Comparison of ENCODE assay signal across 27 cellular contexts in genomic region chr3:160684368-160684740, GRCh38. TPM values are rescaled to one million over a fixed set of nuclear protein-coding genes. Genes with fewer than 3 reads are reported as not detected.
"Had no signal": no experiment of that assay in that cellular context is flagged by ENCODE, and none has a peak within 500 bp of the region (broad histone marks: within the 10 kb centered on the region; RNA-seq: fewer than 3 reads in every experiment).

No MANE protein-coding gene starts in this region.

- DNase-seq: cortex of kidney; foreskin fibroblast; gastrocnemius medialis; head of caudate nucleus; left ventricle myocardium superior; lower lobe of right lung; naive thymus-derived CD8-positive, alpha-beta T cell; occipital lobe; ovary; posterior cingulate gyrus; psoas muscle; right cardiac atrium; sigmoid colon; stimulated activated CD4-positive, alpha-beta T cell treated with anti-CD3 and anti-CD28 coated beads, Interleukin-2, amount 100 ng/mL, for 24 hours; stimulated activated CD4-positive, alpha-beta T cell treated with anti-CD3 and anti-CD28 coated beads, Interleukin-4, amount 100 ng/mL, for 24 hours; stimulated activated naive CD4-positive, alpha-beta T cell treated with Interleukin-2 at 50 U/mL for 16 hours; substantia nigra; testis; tibial artery had no signal

- H3K4me3 ChIP-seq: gastrocnemius medialis, lower lobe of right lung, ovary, psoas muscle, sigmoid colon, testis, tibial artery had no signal

- H3K27me3 ChIP-seq: gastrocnemius medialis, ovary, sigmoid colon, testis, tibial artery had no signal

- ATAC-seq: gastrocnemius medialis; left ventricle myocardium superior; naive thymus-derived CD8-positive, alpha-beta T cell; psoas muscle; right cardiac atrium; stimulated activated effector memory CD8-positive, alpha-beta T cell treated with anti-CD3 and anti-CD28 coated beads, Interleukin-12 subunit alpha, Interleukin-12 subunit beta, amount 100 ng/mL, for 72 hours had no signal

- H3K36me3 ChIP-seq: gastrocnemius medialis, lower lobe of right lung, ovary, sigmoid colon, tibial artery had no signal

- H3K9me3 ChIP-seq: gastrocnemius medialis, lower lobe of right lung, ovary, psoas muscle, sigmoid colon, testis, tibial artery had no signal

- H3K27ac ChIP-seq: gastrocnemius medialis, lower lobe of right lung, ovary, psoas muscle, sigmoid colon, testis, tibial artery had no signal

- FAIRE-seq: keratinocyte had no signal

- H3K4me1 ChIP-seq: gastrocnemius medialis, lower lobe of right lung, psoas muscle, sigmoid colon, testis, tibial artery had no signal

RNA-seq across cellular contexts. Expression of gene ARL14, which starts 7.4 kb away (rescaled TPM):
- total RNA-seq: dermis microvascular lymphatic vessel endothelial cell; gastrocnemius medialis; glomerular endothelial cell; left ventricle myocardium superior; lower lobe of right lung; mesenteric fat pad; myocyte; naive thymus-derived CD8-positive, alpha-beta T cell; occipital lobe; ovary; psoas muscle; right cardiac atrium; sigmoid colon; skeletal muscle tissue had no signal
- polyA plus RNA-seq: naive thymus-derived CD8-positive, alpha-beta T cell; neural cell; ovary had no signal
